21 cellular contexts compared by ENCODE assay signal in genomic region chr16:65154321-65154720, GRCh38. TPM values are rescaled to one million over a fixed set of nuclear protein-coding genes. Genes with fewer than 3 reads are reported as not detected.
DNase-seq lines count a peak whose midpoint lies in the region; ATAC-seq and TF ChIP-seq lines count a peak whose summit lies in the region.
"Had no signal": no experiment of that assay in that cellular context is flagged by ENCODE, and none has a peak within 500 bp of the region (broad histone marks: within the 10 kb centered on the region; RNA-seq: fewer than 3 reads in every experiment).

No MANE protein-coding gene starts in this region.

- no peak overlapping the region for H3K4me3 Mint-ChIP-seq in osteocyte (ENCODE audit: unreplicated experiment)
- H3K4me3 Mint-ChIP-seq: activated naive CD8-positive, alpha-beta T cell; CD8-positive, alpha-beta memory T cell; naive thymus-derived CD4-positive, alpha-beta T cell had no signal

- no peak for ATAC-seq in HG03025 (IDR thresholded peaks at IDR 0.05; ENCODE audit: low FRiP score, unreplicated experiment)
- ATAC-seq: naive thymus-derived CD4-positive, alpha-beta T cell; psoas muscle had no signal

- H3K4me1 Mint-ChIP-seq in osteocyte (ENCODE audit: unreplicated experiment): no peaks in the 10 kb centered on the region
- H3K4me1 Mint-ChIP-seq: CD8-positive, alpha-beta memory T cell; naive thymus-derived CD4-positive, alpha-beta T cell had no signal

- DNase-seq in AG20443 (ENCODE audit: low spot score): peak; percentile 16
- peak; percentile 49 for DNase-seq in M059J (ENCODE audit: low read depth)
- peak; percentile 2 for DNase-seq in epithelial cell of esophagus (ENCODE audit: low read depth)
- peak; percentile 67 for DNase-seq in kidney tubule cell (ENCODE audit: low spot score)
- DNase-seq in osteocyte (ENCODE audit: extremely low spot score, unreplicated experiment): no peak
- DNase-seq in pons (ENCODE audit: low spot score): no peak
- DNase-seq in NCI-H146 treated with DMSO at 0.1 percent for 48 hours (lab: John Stamatoyannopoulos, UW; ENCODE audit: unreplicated experiment): no peak
- DNase-seq: activated CD4-positive, alpha-beta T cell treated with anti-CD3 and anti-CD28 coated beads for 48 hours; CD8-positive, alpha-beta memory T cell; naive thymus-derived CD4-positive, alpha-beta T cell; NCI-H1105; NCI-H526; psoas muscle; Right ventricle myocardium superior; stimulated activated CD4-positive, alpha-beta T cell treated with anti-CD3 and anti-CD28 coated beads, Interleukin-2, amount 100 ng/mL, for 24 hours; stimulated activated naive CD4-positive, alpha-beta T cell; T-helper 1 cell had no signal

- H3K4me3 ChIP-seq in epithelial cell of esophagus (ENCODE audit: low read length): no peak overlapping the region
- H3K4me3 ChIP-seq: psoas muscle, skin epidermis had no signal

- TF ChIP-seq CTCF in epithelial cell of esophagus (IDR thresholded peaks at IDR 0.05; ENCODE audit: insufficient read depth, low read depth, low read length, missing control alignments) (no peak), osteocyte (IDR thresholded peaks at IDR 0.05) (no peak)

- no peaks in the 10 kb centered on the region for H3K36me3 Mint-ChIP-seq in osteocyte (ENCODE audit: unreplicated experiment)
- H3K36me3 Mint-ChIP-seq: activated naive CD8-positive, alpha-beta T cell; brain; CD8-positive, alpha-beta memory T cell; naive thymus-derived CD4-positive, alpha-beta T cell had no signal

- H3K9me3 Mint-ChIP-seq in osteocyte (ENCODE audit: unreplicated experiment): no peaks in the 10 kb centered on the region

- no peaks in the 10 kb centered on the region for H3K27me3 Mint-ChIP-seq in osteocyte (ENCODE audit: unreplicated experiment)
- H3K27me3 Mint-ChIP-seq: activated naive CD8-positive, alpha-beta T cell; CD8-positive, alpha-beta memory T cell; naive thymus-derived CD4-positive, alpha-beta T cell had no signal

- H3K27ac Mint-ChIP-seq in osteocyte (ENCODE audit: unreplicated experiment): no peak overlapping the region
- H3K27ac Mint-ChIP-seq: activated naive CD8-positive, alpha-beta T cell; brain; CD8-positive, alpha-beta memory T cell; naive thymus-derived CD4-positive, alpha-beta T cell had no signal

RNA-seq across cellular contexts. Expression of gene CDH11, which starts 32.5 kb away (rescaled TPM):
- 90.8 and 139 TPM in 2 replicates for total RNA-seq in M059J (2014; rRNA removed; shearing (Covaris generic))
- total RNA-seq in osteocyte: 560 and 587 TPM in 2 replicates
- total RNA-seq: CD8-positive, alpha-beta memory T cell; naive thymus-derived CD4-positive, alpha-beta T cell had no signal

Comparison
In these comparisons a context has a peak if more than half of its experiments do, and no peak if none do; other contexts are left out.
1. DNase-seq: peak in AG20443 (single experiment), M059J (single experiment), epithelial cell of esophagus (single experiment) and kidney tubule cell (single experiment); none in osteocyte (single experiment), pons (single experiment) and NCI-H146 treated with DMSO at 0.1 percent for 48 hours (single experiment).